Comparison of ENCODE assay signal across 1 cellular context in the genomic region with DNA sequence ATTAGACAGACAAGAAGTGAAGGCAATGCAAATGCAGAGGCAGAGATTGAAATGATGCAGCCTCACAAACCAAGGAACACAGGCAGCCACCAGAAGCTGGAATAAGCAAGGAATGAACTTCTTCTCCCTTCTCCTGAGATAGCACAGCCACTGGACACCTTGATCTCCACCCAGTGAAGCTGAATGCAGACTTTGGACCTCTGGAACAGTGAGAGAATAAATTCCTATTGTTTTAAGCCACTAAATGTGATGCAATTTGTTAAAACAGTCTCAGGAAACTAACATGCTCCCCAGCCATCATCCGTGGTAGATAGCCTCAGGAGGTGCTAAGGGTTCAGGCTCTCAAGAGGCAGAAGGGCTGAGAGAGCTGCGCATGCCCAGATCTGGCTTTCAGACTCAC.
TF ChIP-seq lines count a peak whose summit lies in the region.

No MANE protein-coding gene starts in this region.

TF ChIP-seq in SK-N-SH, 30 proteins besides CTCF, POLR2A, EP300 and RAD21 (continued from another document):
- TF ChIP-seq, protein P1, sequence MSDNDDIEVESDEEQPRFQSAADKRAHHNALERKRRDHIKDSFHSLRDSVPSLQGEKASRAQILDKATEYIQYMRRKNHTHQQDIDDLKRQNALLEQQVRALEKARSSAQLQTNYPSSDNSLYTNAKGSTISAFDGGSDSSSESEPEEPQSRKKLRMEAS (IDR thresholded peaks at IDR 0.05; ENCODE audit: low read depth): no peak
- TF ChIP-seq, protein P2, sequence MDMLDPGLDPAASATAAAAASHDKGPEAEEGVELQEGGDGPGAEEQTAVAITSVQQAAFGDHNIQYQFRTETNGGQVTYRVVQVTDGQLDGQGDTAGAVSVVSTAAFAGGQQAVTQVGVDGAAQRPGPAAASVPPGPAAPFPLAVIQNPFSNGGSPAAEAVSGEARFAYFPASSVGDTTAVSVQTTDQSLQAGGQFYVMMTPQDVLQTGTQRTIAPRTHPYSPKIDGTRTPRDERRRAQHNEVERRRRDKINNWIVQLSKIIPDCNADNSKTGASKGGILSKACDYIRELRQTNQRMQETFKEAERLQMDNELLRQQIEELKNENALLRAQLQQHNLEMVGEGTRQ (IDR thresholded peaks at IDR 0.05; ENCODE audit: borderline replicate concordance, low read depth, low read length): no peak
- no peak for TF ChIP-seq RXRA (IDR thresholded peaks at IDR 0.05; ENCODE audit: borderline replicate concordance, low read depth)
- TF ChIP-seq GABPA (IDR thresholded peaks at IDR 0.05; ENCODE audit: low read depth): no peak
- no peak for TF ChIP-seq NFIC (IDR thresholded peaks at IDR 0.05; ENCODE audit: borderline replicate concordance)
- no peak for TF ChIP-seq GATA2 (CRISPR knock-in tag; IDR thresholded peaks at IDR 0.05)
TF ChIP-seq in SK-N-SH: peak in this region for 0.
